Comparison of ENCODE assay signal across 10 cellular contexts in genomic region chr5:169636477-169637084, GRCh38. TPM values are rescaled to one million over a fixed set of nuclear protein-coding genes. Genes with fewer than 3 reads are reported as not detected.
DNase-seq lines count a peak whose midpoint lies in the region; ATAC-seq and TF ChIP-seq lines count a peak whose summit lies in the region.
"Had no signal": no experiment of that assay in that cellular context is flagged by ENCODE, and none has a peak within 500 bp of the region (broad histone marks: within the 10 kb centered on the region; RNA-seq: fewer than 3 reads in every experiment).

No MANE protein-coding gene starts in this region.

- H3K9me2 ChIP-seq in SK-N-SH: no peaks in the 10 kb centered on the region

- H3K4me3 Mint-ChIP-seq in natural killer cell: peak overlapping the region; percentile 95

- peaks cover 10 to 33% (median 30%) of the 10 kb centered on the region in 11 experiments; a peak in 21 of 22 replicates for H3K36me3 ChIP-seq in BLaER1 treated with 17β-estradiol and CSF1 and Interleukin-3, amounts not matched to agents 10 nM and 100 nM
- H3K36me3 ChIP-seq in HUES6 (ENCODE audit: control insufficient read depth, insufficient read depth, low read length) (no peaks in the 10 kb centered on the region), SK-N-SH (replicated peaks in 1 of 2; ENCODE audit: control insufficient read depth in 1 of 2, insufficient read depth in 2 of 2, low read length in 1 of 2) (peaks cover 0 to 3% of the 10 kb centered on the region in 2 experiments)

- H4K20me1 ChIP-seq in BLaER1 treated with 17β-estradiol and CSF1 and Interleukin-3, amounts not matched to agents 10 nM and 100 nM: peaks cover 2 to 30% (median 15%) of the 10 kb centered on the region in 11 experiments; a peak in 18 of 22 replicates
- no peaks in the 10 kb centered on the region for H4K20me1 ChIP-seq in SK-N-SH (ENCODE audit: insufficient read depth)

- peaks cover 5% of the 10 kb centered on the region for H3F3A ChIP-seq in SK-N-SH (replicated peaks; ENCODE audit: insufficient read depth)

- 98% methylated on average over 20 of the region's 23 CpGs for WGBS in SK-N-SH (ENCODE audit: low lambda C conversion rate)

- H3K4me1 Mint-ChIP-seq in natural killer cell: peaks cover 49 to 54% of the 10 kb centered on the region in 2 donors

- DNase-seq in cardiac fibroblast (ENCODE audit: low read depth in 2 of 2) (no peak), natural killer cell (no peak), SK-N-SH (no peak), DMS79 (lab: John Stamatoyannopoulos, UW) (no peak), Ammon's horn (ENCODE audit: low spot score) (no peak)
- DNase-seq: amniotic stem cell had no signal

- H2AFZ ChIP-seq in SK-N-SH (ENCODE audit: low read depth): no peak overlapping the region

- H3K36me3 Mint-ChIP-seq in natural killer cell: no peaks in the 10 kb centered on the region

- CTCF ChIA-PET in SK-N-SH (lab: Yijun Ruan, JAX): interaction anchor here (1.0 kb wide), 1 partner anchor 580 kb away, joined by 3 read pairs; no protein-coding TSS in a partner anchor

- H3K27me3 Mint-ChIP-seq in natural killer cell (ENCODE audit: low read depth in 2 of 2): peaks cover 0 to 3% of the 10 kb centered on the region in 2 donors

- ATAC-seq in natural killer cell (no peak), HG03039 (IDR thresholded peaks at IDR 0.05; ENCODE audit: unreplicated experiment) (no peak)
- ATAC-seq: Panc1 had no signal

- H3K27me3 ChIP-seq in BLaER1 treated with 17β-estradiol and CSF1 and Interleukin-3, amounts not matched to agents 10 nM and 100 nM: no peaks in the 10 kb centered on the region
- peaks cover 22% of the 10 kb centered on the region for H3K27me3 ChIP-seq in HUES6 (ENCODE audit: control insufficient read depth, insufficient read depth, low read length)
- H3K27me3 ChIP-seq in SK-N-SH (ENCODE audit: insufficient read depth): no peaks in the 10 kb centered on the region

- peak overlapping the region; percentile 79 to 98 (median 95) for H3K4me2 ChIP-seq in BLaER1 treated with 17β-estradiol and CSF1 and Interleukin-3, amounts not matched to agents 10 nM and 100 nM
- H3K4me2 ChIP-seq in SK-N-SH: no peak overlapping the region

- peak overlapping the region; percentile 78 to 98 (median 94) for H3K27ac ChIP-seq in BLaER1 treated with 17β-estradiol and CSF1 and Interleukin-3, amounts not matched to agents 10 nM and 100 nM
- no peak overlapping the region for H3K27ac ChIP-seq in HUES6 (ENCODE audit: low read depth, low read length)
- no peak overlapping the region for H3K27ac ChIP-seq in SK-N-SH (ENCODE audit: low read depth in 2 of 2, low read length in 1 of 2)

- H3K9me3 ChIP-seq in BLaER1 treated with 17β-estradiol and CSF1 and Interleukin-3, amounts not matched to agents 10 nM and 100 nM (replicated peaks in 1 of 11): peaks cover 19 to 32% (median 25%) of the 10 kb centered on the region in 11 experiments
- H3K9me3 ChIP-seq in HUES6 (ENCODE audit: control insufficient read depth, insufficient read depth, low read depth, low read length): peaks cover 9% of the 10 kb centered on the region; the same call in 1 of the 2 replicates
- 0 out of 2 replicates have a peak, but pooled peaks cover 14% of the 10 kb centered on the region for H3K9me3 ChIP-seq in SK-N-SH

- POLR2A ChIA-PET in SK-N-SH (lab: Yijun Ruan, JAX): no interaction called here

- TF ChIP-seq CTCF in cardiac fibroblast (IDR thresholded peaks at IDR 0.05; ENCODE audit: low read depth, low read length) (no peak), natural killer cell (IDR thresholded peaks at IDR 0.05) (no peak), SK-N-SH (IDR thresholded peaks at IDR 0.05) (no peak)

- H3K9me3 Mint-ChIP-seq in natural killer cell: peaks cover 0 to 5% of the 10 kb centered on the region in 2 donors

- intact Hi-C loops in natural killer cell (cut with micrococcal nuclease): loop anchor here (2.0 kb wide), 1 partner anchor 14 kb away; no protein-coding TSS in a partner anchor

- H3K27ac Mint-ChIP-seq in natural killer cell: peak overlapping the region; percentile 91 to 94

- H3K79me2 ChIP-seq in SK-N-SH (ENCODE audit: insufficient read depth): no peaks in the 10 kb centered on the region

- H3K4me1 ChIP-seq in BLaER1 treated with 17β-estradiol and CSF1 and Interleukin-3, amounts not matched to agents 10 nM and 100 nM: peaks cover 18 to 55% (median 22%) of the 10 kb centered on the region in 10 experiments
- 0 out of 2 replicates have a peak, but pooled peaks cover 3% of the 10 kb centered on the region for H3K4me1 ChIP-seq in HUES6 (ENCODE audit: control insufficient read depth, insufficient read depth, low read length)
- H3K4me1 ChIP-seq in SK-N-SH (ENCODE audit: control insufficient read depth in 1 of 2, insufficient read depth in 2 of 2, low read depth in 1 of 2, low read length in 1 of 2): no peaks in the 10 kb centered on the region

- TF ChIP-seq EP300 in SK-N-SH (IDR thresholded peaks at IDR 0.05; ENCODE audit: borderline replicate concordance in 1 of 2, low read depth in 1 of 2, low read length in 1 of 2): no peak

- TF ChIP-seq RAD21 in SK-N-SH (IDR thresholded peaks at IDR 0.05; ENCODE audit: low read length): no peak

- H3K9ac ChIP-seq in BLaER1 treated with 17β-estradiol and CSF1 and Interleukin-3, amounts not matched to agents 10 nM and 100 nM: peak overlapping the region; percentile 87 to 98 (median 91)
- H3K9ac ChIP-seq in HUES6 (ENCODE audit: low read length): peak overlapping the region; percentile 12
- H3K9ac ChIP-seq in SK-N-SH: no peak overlapping the region

- H3K4me3 ChIP-seq in BLaER1 treated with 17β-estradiol and CSF1 and Interleukin-3, amounts not matched to agents 10 nM and 100 nM: peak overlapping the region; percentile 67 to 85 (median 72)
- H3K4me3 ChIP-seq in HUES6 (ENCODE audit: low read depth, low read length): peak overlapping the region; percentile 73
- H3K4me3 ChIP-seq in cardiac fibroblast (replicated peaks in 1 of 2; ENCODE audit: low read depth in 2 of 2, low read length in 2 of 2): peak overlapping the region; percentile 30 to 43
- H3K4me3 ChIP-seq in SK-N-SH (ENCODE audit: low read depth in 2 of 2, low read length in 1 of 2): no peak overlapping the region

TF ChIP-seq in SK-N-SH, 30 proteins besides CTCF, POLR2A, EP300 and RAD21 (continues in another document):
- TF ChIP-seq MEF2A (IDR thresholded peaks at IDR 0.05; ENCODE audit: borderline replicate concordance, low read depth): no peak
- TF ChIP-seq JUND (IDR thresholded peaks at IDR 0.05): no peak
- TF ChIP-seq GABPA (IDR thresholded peaks at IDR 0.05; ENCODE audit: low read depth): no peak
- no peak for TF ChIP-seq RFX5 (IDR thresholded peaks at IDR 0.05; ENCODE audit: low read length)
- no peak for TF ChIP-seq FOXJ3 (CRISPR knock-in tag; IDR thresholded peaks at IDR 0.05)
- no peak for TF ChIP-seq USF2 (IDR thresholded peaks at IDR 0.05; ENCODE audit: borderline replicate concordance, low read depth, low read length)
- no peak for TF ChIP-seq EZH2phosphoT487 (IDR thresholded peaks at IDR 0.05; ENCODE audit: borderline replicate concordance, low read depth)
- no peak for TF ChIP-seq ZBTB33 (IDR thresholded peaks at IDR 0.05; ENCODE audit: borderline replicate concordance, low read depth)
- TF ChIP-seq SMC3 (IDR thresholded peaks at IDR 0.05; ENCODE audit: low read depth, low read length): no peak
- TF ChIP-seq ELF1 (IDR thresholded peaks at IDR 0.05): no peak

RNA-seq across cellular contexts. Expression of gene DOCK2, which starts 0.5 kb away (rescaled TPM):
- total RNA-seq in natural killer cell: 100 to 1,000 TPM; 317 to 361 (median 320) TPM
- 3.8 and 5.2 TPM in 2 replicates for polyA plus RNA-seq in SK-N-SH (2012; rRNA removed)
- 5.2 and 5.4 TPM in 2 replicates for polyA plus RNA-seq in SK-N-SH (2012; cell fraction: cytosol; rRNA removed)
- polyA plus RNA-seq in SK-N-SH (2012; cell fraction: nucleus; rRNA removed): 5.7 and 7.1 TPM in 2 replicates

RNA-seq across cellular contexts. Expression of gene SPDL1, which starts 53.0 kb away (rescaled TPM):
- 10 to 100 TPM in 2 of 3 donors, 1 to 10 TPM in 1; 6.5 to 19.1 (median 10.2) TPM for total RNA-seq in natural killer cell
- 45.1 and 63.3 TPM in 2 replicates for polyA plus RNA-seq in SK-N-SH (2012; rRNA removed)
- polyA plus RNA-seq in SK-N-SH (2012; cell fraction: cytosol; rRNA removed): 61.5 and 78.9 TPM in 2 replicates
- 43.9 and 111 TPM in 2 replicates for polyA plus RNA-seq in SK-N-SH (2012; cell fraction: nucleus; rRNA removed)

Comparison
In these comparisons a context has a peak if more than half of its experiments do, and no peak if none do; other contexts are left out.
1. H3K27ac ChIP-seq: peak in BLaER1 treated with 17β-estradiol and CSF1 and Interleukin-3, amounts not matched to agents 10 nM and 100 nM (11 of 11); none in HUES6 (single experiment) and SK-N-SH (0 of 2).
2. H3K4me3 ChIP-seq: peak in BLaER1 treated with 17β-estradiol and CSF1 and Interleukin-3, amounts not matched to agents 10 nM and 100 nM (10 of 10), HUES6 (single experiment) and cardiac fibroblast (2 of 2); none in SK-N-SH (0 of 2).